ENCODE assay signal across 16 cellular contexts in genomic region chr5:161001604-161002003, GRCh38.
DNase-seq lines count a peak whose midpoint lies in the region; ATAC-seq lines count a peak whose summit lies in the region.
"Had no signal": no experiment of that assay in that cellular context is flagged by ENCODE, and none has a peak within 500 bp of the region (broad histone marks: within the 10 kb centered on the region; RNA-seq: fewer than 3 reads in every experiment).

No MANE protein-coding gene starts in this region.

- no peak for DNase-seq in MV-4-11 (lab: John Stamatoyannopoulos, UW)
- DNase-seq in HT-29 (ENCODE audit: low spot score), result no peak
- no peak for DNase-seq in NK-92 (lab: John Stamatoyannopoulos, UW; ENCODE audit: unreplicated experiment)
- no peak for DNase-seq in activated effector memory CD4-positive, alpha-beta T cell treated with Interleukin-2 at 50 U/mL for 16 hours
- DNase-seq: activated CD8-positive, alpha-beta T cell treated with anti-CD3 and anti-CD28 coated beads, Interleukin-2, amount 10 ng/mL, durations not matched to agents 7 days and 5 days; activated effector memory CD4-positive, alpha-beta T cell treated with anti-CD3 and anti-CD28 coated beads, Interleukin-2, amount 50 U/mL, for 16 hours; HFFc6; hypothalamus; left colon; NCI-H1092 treated with DMSO at 0.1 percent for 48 hours; testis had no signal

- peak; percentile 87 for ATAC-seq in GM18520 (IDR thresholded peaks at IDR 0.05; ENCODE audit: unreplicated experiment)
- peak; percentile 78 for ATAC-seq in GM21367 (IDR thresholded peaks at IDR 0.05; ENCODE audit: unreplicated experiment)
- ATAC-seq in HG02884 (IDR thresholded peaks at IDR 0.05; ENCODE audit: unreplicated experiment), result peak; percentile 73
- ATAC-seq in HG03469 (IDR thresholded peaks at IDR 0.05; ENCODE audit: unreplicated experiment), result peak; percentile 74
- ATAC-seq: activated CD8-positive, alpha-beta T cell treated with anti-CD3 and anti-CD28 coated beads, Interleukin-2, amount 10 ng/mL, durations not matched to agents 7 days and 5 days; esophagus mucosa; left colon had no signal
